In the genomic region with DNA sequence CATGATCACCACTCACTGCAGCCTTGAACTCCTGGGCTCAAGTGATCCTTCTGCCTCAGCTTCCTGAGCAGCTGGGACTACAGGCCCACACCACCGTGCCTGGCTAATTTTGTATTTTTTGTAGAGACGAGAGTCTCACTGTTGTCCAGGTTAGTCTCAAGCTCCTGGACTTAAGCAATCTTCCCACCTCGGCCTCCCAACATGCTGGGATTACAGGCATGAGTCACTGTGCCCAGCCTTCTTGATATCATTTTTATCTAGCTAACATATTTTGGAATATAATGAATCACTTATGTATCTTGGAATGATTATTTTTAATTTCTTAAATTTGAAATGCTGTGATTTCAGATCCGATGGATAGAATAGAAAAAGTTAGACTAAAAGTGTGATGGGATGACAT, we compare ENCODE assay signal across 23 cellular contexts. TPM values are rescaled to one million over a fixed set of nuclear protein-coding genes. Genes with fewer than 3 reads are reported as not detected.
DNase-seq lines count a peak whose midpoint lies in the region; ATAC-seq, FAIRE-seq and TF ChIP-seq lines count a peak whose summit lies in the region.
"Had no signal": no experiment of that assay in that cellular context is flagged by ENCODE, and none has a peak within 500 bp of the region (broad histone marks: within the 10 kb centered on the region; RNA-seq: fewer than 3 reads in every experiment).

No MANE protein-coding gene starts in this region.

- no peaks in the 10 kb centered on the region for H3K9me2 ChIP-seq in Karpas-422 (replicated peaks; ENCODE audit: insufficient read depth, low read length)

- WGBS in A549 (ENCODE audit: missing lambda C conversion rate): 27% methylated on average over 4 of the region's 4 CpGs
- 55% methylated on average over 4 of the region's 4 CpGs for WGBS in mammary epithelial cell (ENCODE audit: low coverage, missing lambda C conversion rate)
- WGBS in mesenchymal stem cell: 96% methylated on average over 3 of the region's 4 CpGs

- H3K4me3 ChIP-seq in A549 (no peak overlapping the region), mammary epithelial cell (replicated peaks in 1 of 3; ENCODE audit: insufficient read depth in 1 of 3, low read depth in 2 of 3, low read length in 3 of 3) (no peak overlapping the region), mesenchymal stem cell (ENCODE audit: insufficient read depth in 1 of 2, low read depth in 1 of 2, low read length in 2 of 2) (no peak overlapping the region), Karpas-422 (ENCODE audit: low read length) (no peak overlapping the region)

- BruUV-seq in mammary epithelial cell (replicated peaks; lab: Mats Ljungman, UMichigan): no TSS peak

- H3K9me3 ChIP-seq in A549: peaks cover 21% of the 10 kb centered on the region
- H3K9me3 ChIP-seq in mammary epithelial cell (replicated peaks; ENCODE audit: insufficient read depth, low read length): peaks cover 5% of the 10 kb centered on the region
- H3K9me3 ChIP-seq in mesenchymal stem cell (ENCODE audit: control insufficient read depth, low read length): peaks cover 16% of the 10 kb centered on the region
- no peaks in the 10 kb centered on the region for H3K9me3 ChIP-seq in Karpas-422 (ENCODE audit: low read length)

- H3K9ac ChIP-seq in mammary epithelial cell (ENCODE audit: insufficient read depth, low read length) (no peak overlapping the region), mesenchymal stem cell (ENCODE audit: low read length) (no peak overlapping the region), Karpas-422 (ENCODE audit: low read length) (no peak overlapping the region)

- CTCF ChIA-PET in A549 (lab: Yijun Ruan, JAX): interaction anchor here (0.9 to 1.0 kb wide), 2 partner anchors 16 to 172 kb away, joined by 3 read pairs; no protein-coding TSS in a partner anchor
- CTCF ChIA-PET in RWPE1 (lab: Yijun Ruan, JAX): interaction anchor here (0.5 kb wide), 1 partner anchor 318 kb away, joined by 3 read pairs; no protein-coding TSS in a partner anchor
- CTCF ChIA-PET in mammary epithelial cell (lab: Charles Lee; ENCODE audit: low non-redundant PET): no interaction called here

- no peak overlapping the region for H2BK5ac ChIP-seq in mesenchymal stem cell (ENCODE audit: low read depth, low read length, poor library complexity, severe bottlenecking)

- POLR2A ChIA-PET in A549 (lab: Yijun Ruan, JAX): interaction anchor here (1.2 to 1.9 kb wide), 3 partner anchors 10 to 19 kb away, joined by 4 to 15 read pairs (median 9); a partner anchor contains a TSS
- POLR2A ChIA-PET in RWPE1 (lab: Yijun Ruan, JAX; ENCODE audit: low non-redundant PET): no interaction called here

- TF ChIP-seq CTCF in A549 (IDR thresholded peaks at IDR 0.05) (no peak), RWPE1 (conservative IDR thresholded peaks at IDR 0.05; ENCODE audit: low read depth) (no peak), mammary epithelial cell (conservative IDR thresholded peaks at IDR 0.05 in 1 of 2, IDR thresholded peaks at IDR 0.05 in 1 of 2; ENCODE audit: extremely low read depth in 1 of 2, insufficient read depth in 1 of 2, low read depth in 1 of 2, low read length in 2 of 2) (no peak)

- no peak overlapping the region for H3K4ac ChIP-seq in mesenchymal stem cell (ENCODE audit: low read depth in 1 of 2, low read length in 2 of 2)

- no peak overlapping the region for H2BK15ac ChIP-seq in mesenchymal stem cell (ENCODE audit: low read depth, poor library complexity, severe bottlenecking)

- in situ Hi-C loops in mammary epithelial cell (cut with MboI; ENCODE audit: low sequenced_read_pairs in 2 of 2): no loop called here

- TF ChIP-seq EP300 in A549 (IDR thresholded peaks at IDR 0.05): no peak

- no peak overlapping the region for H2BK12ac ChIP-seq in mesenchymal stem cell (ENCODE audit: low read length in 2 of 2)

- intact Hi-C loops in mammary epithelial cell (cut with micrococcal nuclease): no loop called here
- intact Hi-C loops in cardiac septum (cut with DNase I): no loop called here

- H4K8ac ChIP-seq in mesenchymal stem cell (ENCODE audit: low read length): peak overlapping the region; percentile 23

- peak in 1 of 2 experiments; percentile 54 for DNase-seq in A549 (ENCODE audit: low read depth in 1 of 2, low spot score in 1 of 2)
- DNase-seq in RWPE1 (ENCODE audit: low spot score): no peak
- peak; percentile 58 for DNase-seq in mammary epithelial cell
- no peak for DNase-seq in mesenchymal stem cell
- DNase-seq in cardiac septum (ENCODE audit: low spot score): no peak
- DNase-seq in hypothalamus (lab: John Stamatoyannopoulos, UW): no peak
- DNase-seq in Karpas-422: no peak
- DNase-seq: AML-193; C1 segment of cervical spinal cord; CD4-positive, alpha-beta memory T cell; COR-L47; DMS53; H7; HFFc6; NCI-H1092 treated with DMSO at 0.1 percent for 48 hours; NCI-H1436 treated with DMSO at 0.1 percent for 48 hours; NCI-H187 treated with DMSO at 0.1 percent for 48 hours; NCI-H526 treated with DMSO at 0.1 percent for 48 hours; RPMI8226; SHP77 treated with DMSO at 0.1 percent for 48 hours had no signal

- no peaks in the 10 kb centered on the region for H3K79me2 ChIP-seq in mammary epithelial cell (ENCODE audit: insufficient read depth, low read length)
- no peaks in the 10 kb centered on the region for H3K79me2 ChIP-seq in Karpas-422 (ENCODE audit: low read length)

- ATAC-seq in A549 (peak in 1 of 2 experiments; percentile 62; a peak in 3 of 6 replicates), HG02623 (IDR thresholded peaks at IDR 0.05; ENCODE audit: unreplicated experiment) (no peak)

- H3K27me3 ChIP-seq in mammary epithelial cell (ENCODE audit: insufficient read depth, low read length) (no peaks in the 10 kb centered on the region), mesenchymal stem cell (ENCODE audit: control insufficient read depth in 1 of 2, insufficient read depth in 1 of 2, low read length in 2 of 2) (no peaks in the 10 kb centered on the region), Karpas-422 (ENCODE audit: low read length) (no peaks in the 10 kb centered on the region)

- H3K36me3 ChIP-seq in mammary epithelial cell (ENCODE audit: insufficient read depth, low read length) (no peaks in the 10 kb centered on the region), mesenchymal stem cell (ENCODE audit: control insufficient read depth in 1 of 2, insufficient read depth in 2 of 2, low read depth in 1 of 2, low read length in 2 of 2) (no peaks in the 10 kb centered on the region), Karpas-422 (ENCODE audit: insufficient read depth, low read length) (no peaks in the 10 kb centered on the region)

- H4K91ac ChIP-seq in mesenchymal stem cell (ENCODE audit: low read length): no peak overlapping the region

- H3K14ac ChIP-seq in mesenchymal stem cell (ENCODE audit: low read length in 2 of 2): no peak overlapping the region

- no peak for TF ChIP-seq POLR2A in A549 (IDR thresholded peaks at IDR 0.05; ENCODE audit: low read length)

- H3K27ac ChIP-seq in A549 (peak overlapping the region; percentile 84 to 96), RWPE1 (peak overlapping the region; percentile 59), mammary epithelial cell (ENCODE audit: insufficient read depth, low read depth, low read length) (no peak overlapping the region), mesenchymal stem cell (ENCODE audit: low read length, poor library complexity, severe bottlenecking) (no peak overlapping the region), Karpas-422 (ENCODE audit: low read length) (no peak overlapping the region)

- H2AFZ ChIP-seq in mammary epithelial cell (ENCODE audit: low read depth, low read length) (no peak overlapping the region), mesenchymal stem cell (ENCODE audit: low read depth, low read length) (no peak overlapping the region), Karpas-422 (ENCODE audit: low read length) (no peak overlapping the region)

- dilution Hi-C loops in mammary epithelial cell (cut with HindIII; ENCODE audit: low sequenced_read_pairs): no loop called here

- no peak for TF ChIP-seq RAD21 in A549 (conservative IDR thresholded peaks at IDR 0.05 in 1 of 2, IDR thresholded peaks at IDR 0.05 in 1 of 2)

- no peak overlapping the region for H2BK120ac ChIP-seq in mesenchymal stem cell (ENCODE audit: low read depth, low read length)

- peaks cover 53% of the 10 kb centered on the region for H3K4me1 ChIP-seq in A549
- peaks cover 43% of the 10 kb centered on the region for H3K4me1 ChIP-seq in mammary epithelial cell (ENCODE audit: insufficient read depth, low read length)
- H3K4me1 ChIP-seq in mesenchymal stem cell (ENCODE audit: control insufficient read depth, insufficient read depth, low read depth, low read length): no peaks in the 10 kb centered on the region
- no peaks in the 10 kb centered on the region for H3K4me1 ChIP-seq in Karpas-422 (ENCODE audit: low read length)

- no peak overlapping the region for H2AK5ac ChIP-seq in mesenchymal stem cell (ENCODE audit: low read length, severe bottlenecking)

- no peak overlapping the region for H3K18ac ChIP-seq in mesenchymal stem cell (ENCODE audit: low read depth in 1 of 2, low read length in 2 of 2)

- H3K23ac ChIP-seq in mesenchymal stem cell (ENCODE audit: low read length in 2 of 2): no peak overlapping the region

- no peaks in the 10 kb centered on the region for H3K79me1 ChIP-seq in mesenchymal stem cell (replicated peaks; ENCODE audit: low read length, poor library complexity, severe bottlenecking)

- H4K20me1 ChIP-seq in mammary epithelial cell (ENCODE audit: insufficient read depth, low read length) (no peaks in the 10 kb centered on the region), Karpas-422 (ENCODE audit: insufficient read depth, low read depth, low read length) (no peaks in the 10 kb centered on the region)

- H3K4me2 ChIP-seq in A549 (peak overlapping the region; percentile 63), mammary epithelial cell (ENCODE audit: insufficient read depth, low read depth, low read length) (no peak overlapping the region), mesenchymal stem cell (ENCODE audit: low read length, poor library complexity, severe bottlenecking) (no peak overlapping the region), Karpas-422 (ENCODE audit: low read depth, low read length, poor library complexity, severe bottlenecking) (no peak overlapping the region)

- no peak for FAIRE-seq in A549 (lab: Jason Lieb, UNC)
- FAIRE-seq: A204.1, GM18507 had no signal

TF ChIP-seq in A549, 52 proteins besides CTCF, POLR2A, EP300 and RAD21 (continues in another document):
- TF ChIP-seq ZNF302 (CRISPR knock-in tag; IDR thresholded peaks at IDR 0.05) (no peak), TP53 (CRISPR knock-in tag; IDR thresholded peaks at IDR 0.05) (no peak), JUNB (IDR thresholded peaks at IDR 0.05) (peak; percentile 50), CBX8 (IDR thresholded peaks at IDR 0.05) (no peak)

RNA-seq across cellular contexts. Expression of a gene that starts 18.4 kb away (rescaled TPM):
- polyA plus RNA-seq in A549 (2011; rRNA removed) (58.9 and 76.1 TPM in 2 replicates), A549 (2017; fragmentation: RNase III; extraction: RNeasy Plus Mini Kit Qiagen cat#74134 plus additional on column Dnase treatment) (51.9 to 59.4 TPM (median 53.6 TPM) in 3 replicates), mammary epithelial cell (28.5 TPM)
- 16.7 and 20.5 TPM in 2 replicates for polyA plus RNA-seq in A549 (2012; cell fraction: cytosol; rRNA removed)
- 7.5 and 11.4 TPM in 2 replicates for polyA plus RNA-seq in A549 (2012; cell fraction: nucleus; rRNA removed)
- polyA minus RNA-seq in A549 (2011; rRNA and poly(A)+ RNA removed): 17.4 and 22.3 TPM in 2 replicates
- total RNA-seq in mammary epithelial cell (10 to 100 TPM; 24.9 to 57.3 TPM), cardiac septum (17.7 TPM)
- polyA minus RNA-seq in mammary epithelial cell: 13.4 TPM
- polyA plus RNA-seq in mesenchymal stem cell (2013, experiment 1 of 2): 28.2 TPM
- polyA plus RNA-seq in mesenchymal stem cell (2013, experiment 2 of 2): 27.7 TPM
- not detected in 2 replicates for total RNA-seq in Karpas-422 (2014; rRNA removed; shearing (Covaris generic); ENCODE audit: low replicate concordance)

Comparison
In these comparisons a context has a peak if more than half of its experiments do, and no peak if none do; other contexts are left out.
1. H3K27ac ChIP-seq: peak in A549 (2 of 2) and RWPE1 (single experiment); none in mammary epithelial cell (single experiment), mesenchymal stem cell (single experiment) and Karpas-422 (single experiment).
2. RNA of a gene that starts 18.4 kb away (total RNA-seq): 24.9 to 57.3 TPM in mammary epithelial cell and 17.7 TPM in cardiac septum (single experiment); not detected in Karpas-422; every median in the first group is over 10 times any median in the second.